23 cellular contexts compared by ENCODE assay signal in genomic region chr5:2133936-2134335, GRCh38.
"Had no signal": no experiment of that assay in that cellular context is flagged by ENCODE, and none has a peak within 500 bp of the region (broad histone marks: within the 10 kb centered on the region; RNA-seq: fewer than 3 reads in every experiment).

No MANE protein-coding gene starts in this region.

- H3K4me1 ChIP-seq: SJSA1 had no signal

- H3K4me3 ChIP-seq: SJSA1, SK-N-MC had no signal

- H3K27me3 ChIP-seq: SJSA1 had no signal

- FAIRE-seq: HepG2, RCC 7860 had no signal

- DNase-seq: IMR-90, Karpas-422, KG1, MM.1S, NCI-H1092 treated with DMSO at 0.1 percent for 48 hours, NCI-H1436, NCI-H187, NCI-H2029, NCI-H2081 treated with DMSO at 0.1 percent for 48 hours, NCI-H2171, NCI-H226, NCI-H446, NCI-H510A, NCI-H524 treated with DMSO at 0.1 percent for 48 hours, NCI-H69, NCI-H774, Right ventricle myocardium superior, RPMI8226, SIG-M5 had no signal

- H3K36me3 ChIP-seq: SJSA1 had no signal

- H3K27ac ChIP-seq: SJSA1, SK-N-MC had no signal
